ENCODE assay signal across 8 cellular contexts in the genomic region with DNA sequence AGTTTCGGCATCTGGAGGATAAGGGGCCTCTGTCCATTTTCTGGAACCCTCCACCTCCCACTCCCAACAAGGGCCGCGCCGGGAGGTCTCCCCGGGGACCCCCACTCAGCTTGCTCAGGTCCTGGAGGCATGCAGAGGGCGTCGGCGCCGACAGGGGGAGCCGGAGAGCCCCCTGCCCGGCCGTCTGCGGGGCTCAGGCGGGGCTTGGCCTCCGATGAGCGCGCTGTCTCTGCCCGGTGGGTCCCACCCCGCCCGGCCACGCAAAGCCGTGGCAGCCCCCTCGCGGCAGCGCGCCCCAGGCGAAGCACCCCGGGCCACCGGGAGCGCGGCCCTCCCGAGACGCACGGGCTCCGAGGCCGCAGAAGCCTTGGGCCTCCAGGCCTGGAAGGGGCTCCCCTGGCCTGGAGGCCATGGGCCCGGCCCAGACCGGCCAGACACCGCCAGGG.
DNase-seq lines count a peak whose midpoint lies in the region; TF ChIP-seq lines count a peak whose summit lies in the region.

No MANE protein-coding gene starts in this region.

- TF ChIP-seq CTCF in 22Rv1 (IDR thresholded peaks at IDR 0.05) = peak; percentile 90
- TF ChIP-seq CTCF in GM12874 (IDR thresholded peaks at IDR 0.05; ENCODE audit: insufficient read depth, low read depth, low read length) = peak; percentile 83
- TF ChIP-seq CTCF in adrenal gland (IDR thresholded peaks at IDR 0.05) = peak in 4 of 6 experiments; percentile 49 to 74 (median 58)

- WGBS in adrenal gland, 4 donors = 5 to 10% (median 7%) methylated on average over 8 to 39 of the region's 39 CpGs

- intact Hi-C loops in adrenal gland (cut with DNase I) = loop anchor here in 1 of 2 donors (5.0 to 10.0 kb wide), 2 partner anchors 182 to 430 kb away; no protein-coding TSS in a partner anchor

- TF ChIP-seq POLR2A in adrenal gland (IDR thresholded peaks at IDR 0.05) = no peak

- H3K4me1 ChIP-seq in adrenal gland (replicated peaks in 1 of 2) = peaks cover 7 to 16% of the 10 kb centered on the region in 2 donors

- H3K27ac ChIP-seq in 22Rv1 (no peak overlapping the region), adrenal gland (no peak overlapping the region)

- H3K36me3 ChIP-seq in adrenal gland (replicated peaks in 1 of 2) = no peaks in the 10 kb centered on the region
- no peaks in the 10 kb centered on the region for H3K36me3 ChIP-seq in MG63

- H3K4me3 ChIP-seq in adrenal gland (peak overlapping the region in 1 of 4 donors; percentile 40), MG63 (no peak overlapping the region)

- H3K27me3 ChIP-seq in adrenal gland (peaks cover 9% of the 10 kb centered on the region), MG63 (peaks cover 21% of the 10 kb centered on the region)

- no peaks in the 10 kb centered on the region for H3K9me3 ChIP-seq in adrenal gland (replicated peaks in 1 of 3)
- no peaks in the 10 kb centered on the region for H3K9me3 ChIP-seq in MG63

- DNase-seq in adrenal gland (peak in 2 of 7 donors; percentile 19 to 37), iPS-NIHi7 (ENCODE audit: extremely low spot score) (peak; percentile 82), hippocampal formation (lab: John Stamatoyannopoulos, UW) (no peak), amniotic stem cell (lab: John Stamatoyannopoulos, UW) (no peak), NCI-H446 (lab: John Stamatoyannopoulos, UW) (no peak), MG63 (no peak)
